ENCODE assay signal across 1 cellular context in the genomic region with DNA sequence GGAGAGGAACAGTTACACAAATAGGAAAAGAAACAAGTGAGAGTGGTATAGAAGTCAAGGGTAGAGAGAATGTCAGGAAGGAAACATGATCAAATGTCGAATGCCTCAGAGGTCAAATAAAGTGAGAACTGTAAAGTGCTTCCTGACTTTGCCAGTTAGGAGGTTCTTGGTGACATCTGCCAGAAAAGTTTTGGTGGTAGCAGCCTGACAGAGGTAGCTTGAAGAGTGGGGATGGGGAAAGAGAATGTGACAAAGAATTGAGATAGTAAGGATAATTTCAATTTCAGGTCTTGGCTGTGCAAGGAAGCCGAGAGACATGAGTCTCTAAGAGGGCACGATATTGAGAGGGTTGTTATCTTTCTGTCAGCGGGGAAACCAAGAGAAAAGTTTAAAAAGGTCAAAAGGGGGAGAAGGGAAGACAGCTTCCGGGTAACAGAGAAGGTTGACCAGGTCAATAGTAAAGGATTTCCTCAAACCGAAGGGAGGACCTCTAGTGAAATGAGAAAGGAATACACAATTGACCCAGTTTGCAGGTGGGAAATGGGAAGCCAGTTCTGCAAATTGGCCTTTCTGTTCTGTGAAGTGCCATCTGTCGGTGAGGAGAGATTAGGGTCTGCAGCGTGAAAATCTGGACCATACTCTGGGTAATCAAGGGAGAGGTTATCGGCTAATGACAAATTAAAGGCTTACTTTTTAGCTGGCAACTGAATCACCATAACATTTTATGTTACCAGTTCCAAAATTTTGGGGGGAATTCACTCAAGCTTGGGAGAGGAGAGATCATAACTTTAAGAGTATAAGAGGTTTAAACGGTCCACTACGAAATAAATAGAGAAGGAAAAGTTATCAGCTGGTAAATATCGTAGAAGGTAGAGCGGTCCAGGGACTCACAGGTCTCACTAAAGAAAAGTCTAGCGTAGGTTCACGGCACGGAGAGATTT.
TF ChIP-seq lines count a peak whose summit lies in the region.

No MANE protein-coding gene starts in this region.

TF ChIP-seq in K562, 482 proteins besides CTCF, POLR2A, EP300 and RAD21 (continued from another document and continues in another):
- TF ChIP-seq RCOR1 (IDR thresholded peaks at IDR 0.05; ENCODE audit: borderline replicate concordance in 1 of 2, low read depth in 2 of 2, low read length in 2 of 2) (peak in 1 of 2 experiments; percentile 91; a peak in 2 of 4 replicates), SREBF2 (CRISPR knock-in tag; IDR thresholded peaks at IDR 0.05) (no peak; the same call in 1 of the 2 replicates), PHF8 (IDR thresholded peaks at IDR 0.05; ENCODE audit: borderline replicate concordance, low read length) (no peak), NRF1 (conservative IDR thresholded peaks at IDR 0.05 in 1 of 2, IDR thresholded peaks at IDR 0.05 in 1 of 2) (no peak), ZFP30 (CRISPR knock-in tag; IDR thresholded peaks at IDR 0.05; ENCODE audit: borderline replicate concordance) (no peak), BRCA1 (IDR thresholded peaks at IDR 0.05) (no peak), BRCA1 (CRISPR knock-in tag; IDR thresholded peaks at IDR 0.05) (no peak), ASH1L (IDR thresholded peaks at IDR 0.05; ENCODE audit: borderline replicate concordance, low read depth, partially characterized antibody) (peak; percentile 13), CC2D1A (IDR thresholded peaks at IDR 0.05) (no peak), TCF7 (IDR thresholded peaks at IDR 0.05; ENCODE audit: borderline replicate concordance) (no peak), ZBTB7A (IDR thresholded peaks at IDR 0.05; ENCODE audit: borderline replicate concordance, control insufficient read depth, low read depth, low read length) (peak; percentile 56; the same call in 1 of the 2 replicates), ELF2 (CRISPR knock-in tag; IDR thresholded peaks at IDR 0.05) (no peak), FOS (IDR thresholded peaks at IDR 0.05; ENCODE audit: extremely low read depth, insufficient read length) (no peak), SRSF7 (optimal IDR thresholded peaks at IDR 0.05; ENCODE audit: low read depth, low read length) (no peak), RNF2 (IDR thresholded peaks at IDR 0.05) (no peak), KLF16 (IDR thresholded peaks at IDR 0.05) (peak; percentile 25; the same call in 1 of the 2 replicates), HOXB6 (CRISPR knock-in tag; IDR thresholded peaks at IDR 0.05; ENCODE audit: borderline replicate concordance) (no peak), BDP1 (IDR thresholded peaks at IDR 0.05; ENCODE audit: insufficient read depth, insufficient read length) (no peak), ZNF239 (CRISPR knock-in tag; IDR thresholded peaks at IDR 0.05) (no peak), ZNF584 (CRISPR knock-in tag; IDR thresholded peaks at IDR 0.05; ENCODE audit: low read depth) (no peak), CHD4 (IDR thresholded peaks at IDR 0.05; ENCODE audit: insufficient read depth, insufficient replicate concordance, low read depth, low read length, poor library complexity, severe bottlenecking) (no peak), KDM5B (IDR thresholded peaks at IDR 0.05; ENCODE audit: insufficient replicate concordance, low read depth, low read length) (peak; percentile 29), ZNF668 (CRISPR knock-in tag; IDR thresholded peaks at IDR 0.05) (0 out of 2 replicates have a peak, but pooled peaks have one; percentile 55), EGR1 (conservative IDR thresholded peaks at IDR 0.05) (no peak), ARNT (IDR thresholded peaks at IDR 0.05) (peak in 1 of 2 experiments; percentile 18; a peak in 1 of 4 replicates), PHTF2 (CRISPR knock-in tag; IDR thresholded peaks at IDR 0.05) (peak; percentile 46; the same call in 1 of the 2 replicates), TRIM28 (IDR thresholded peaks at IDR 0.05) (no peak), ZNF347 (CRISPR knock-in tag; IDR thresholded peaks at IDR 0.05; ENCODE audit: low read depth) (no peak), LEF1 (IDR thresholded peaks at IDR 0.05) (no peak), ESRRA (IDR thresholded peaks at IDR 0.05; ENCODE audit: borderline replicate concordance, low read depth) (peak; percentile 91), HSF4 (CRISPR knock-in tag; IDR thresholded peaks at IDR 0.05; ENCODE audit: borderline replicate concordance) (no peak), ERF (CRISPR knock-in tag; IDR thresholded peaks at IDR 0.05) (no peak), FUS (optimal IDR thresholded peaks at IDR 0.05; ENCODE audit: low read depth, low read length) (no peak), EWSR1 (IDR thresholded peaks at IDR 0.05; ENCODE audit: borderline replicate concordance, low read depth, partially characterized antibody) (no peak), ZSCAN32 (CRISPR knock-in tag; IDR thresholded peaks at IDR 0.05) (no peak), ZNF780A (CRISPR knock-in tag; IDR thresholded peaks at IDR 0.05) (no peak), NEUROD1 (IDR thresholded peaks at IDR 0.05; ENCODE audit: borderline replicate concordance, low read depth, low read length, partially characterized antibody) (no peak)
- TF ChIP-seq, protein P1, sequence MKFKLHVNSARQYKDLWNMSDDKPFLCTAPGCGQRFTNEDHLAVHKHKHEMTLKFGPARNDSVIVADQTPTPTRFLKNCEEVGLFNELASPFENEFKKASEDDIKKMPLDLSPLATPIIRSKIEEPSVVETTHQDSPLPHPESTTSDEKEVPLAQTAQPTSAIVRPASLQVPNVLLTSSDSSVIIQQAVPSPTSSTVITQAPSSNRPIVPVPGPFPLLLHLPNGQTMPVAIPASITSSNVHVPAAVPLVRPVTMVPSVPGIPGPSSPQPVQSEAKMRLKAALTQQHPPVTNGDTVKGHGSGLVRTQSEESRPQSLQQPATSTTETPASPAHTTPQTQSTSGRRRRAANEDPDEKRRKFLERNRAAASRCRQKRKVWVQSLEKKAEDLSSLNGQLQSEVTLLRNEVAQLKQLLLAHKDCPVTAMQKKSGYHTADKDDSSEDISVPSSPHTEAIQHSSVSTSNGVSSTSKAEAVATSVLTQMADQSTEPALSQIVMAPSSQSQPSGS (CRISPR knock-in tag; IDR thresholded peaks at IDR 0.05), result no peak
- TF ChIP-seq, protein P2, sequence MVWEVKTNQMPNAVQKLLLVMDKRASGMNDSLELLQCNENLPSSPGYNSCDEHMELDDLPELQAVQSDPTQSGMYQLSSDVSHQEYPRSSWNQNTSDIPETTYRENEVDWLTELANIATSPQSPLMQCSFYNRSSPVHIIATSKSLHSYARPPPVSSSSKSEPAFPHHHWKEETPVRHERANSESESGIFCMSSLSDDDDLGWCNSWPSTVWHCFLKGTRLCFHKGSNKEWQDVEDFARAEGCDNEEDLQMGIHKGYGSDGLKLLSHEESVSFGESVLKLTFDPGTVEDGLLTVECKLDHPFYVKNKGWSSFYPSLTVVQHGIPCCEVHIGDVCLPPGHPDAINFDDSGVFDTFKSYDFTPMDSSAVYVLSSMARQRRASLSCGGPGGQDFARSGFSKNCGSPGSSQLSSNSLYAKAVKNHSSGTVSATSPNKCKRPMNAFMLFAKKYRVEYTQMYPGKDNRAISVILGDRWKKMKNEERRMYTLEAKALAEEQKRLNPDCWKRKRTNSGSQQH (CRISPR knock-in tag; IDR thresholded peaks at IDR 0.05), result 0 out of 2 replicates have a peak, but pooled peaks have one; percentile 5
- TF ChIP-seq, protein P3, sequence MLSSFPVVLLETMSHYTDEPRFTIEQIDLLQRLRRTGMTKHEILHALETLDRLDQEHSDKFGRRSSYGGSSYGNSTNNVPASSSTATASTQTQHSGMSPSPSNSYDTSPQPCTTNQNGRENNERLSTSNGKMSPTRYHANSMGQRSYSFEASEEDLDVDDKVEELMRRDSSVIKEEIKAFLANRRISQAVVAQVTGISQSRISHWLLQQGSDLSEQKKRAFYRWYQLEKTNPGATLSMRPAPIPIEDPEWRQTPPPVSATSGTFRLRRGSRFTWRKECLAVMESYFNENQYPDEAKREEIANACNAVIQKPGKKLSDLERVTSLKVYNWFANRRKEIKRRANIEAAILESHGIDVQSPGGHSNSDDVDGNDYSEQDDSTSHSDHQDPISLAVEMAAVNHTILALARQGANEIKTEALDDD (IDR thresholded peaks at IDR 0.05), result peak; percentile 94
- TF ChIP-seq, protein P4, sequence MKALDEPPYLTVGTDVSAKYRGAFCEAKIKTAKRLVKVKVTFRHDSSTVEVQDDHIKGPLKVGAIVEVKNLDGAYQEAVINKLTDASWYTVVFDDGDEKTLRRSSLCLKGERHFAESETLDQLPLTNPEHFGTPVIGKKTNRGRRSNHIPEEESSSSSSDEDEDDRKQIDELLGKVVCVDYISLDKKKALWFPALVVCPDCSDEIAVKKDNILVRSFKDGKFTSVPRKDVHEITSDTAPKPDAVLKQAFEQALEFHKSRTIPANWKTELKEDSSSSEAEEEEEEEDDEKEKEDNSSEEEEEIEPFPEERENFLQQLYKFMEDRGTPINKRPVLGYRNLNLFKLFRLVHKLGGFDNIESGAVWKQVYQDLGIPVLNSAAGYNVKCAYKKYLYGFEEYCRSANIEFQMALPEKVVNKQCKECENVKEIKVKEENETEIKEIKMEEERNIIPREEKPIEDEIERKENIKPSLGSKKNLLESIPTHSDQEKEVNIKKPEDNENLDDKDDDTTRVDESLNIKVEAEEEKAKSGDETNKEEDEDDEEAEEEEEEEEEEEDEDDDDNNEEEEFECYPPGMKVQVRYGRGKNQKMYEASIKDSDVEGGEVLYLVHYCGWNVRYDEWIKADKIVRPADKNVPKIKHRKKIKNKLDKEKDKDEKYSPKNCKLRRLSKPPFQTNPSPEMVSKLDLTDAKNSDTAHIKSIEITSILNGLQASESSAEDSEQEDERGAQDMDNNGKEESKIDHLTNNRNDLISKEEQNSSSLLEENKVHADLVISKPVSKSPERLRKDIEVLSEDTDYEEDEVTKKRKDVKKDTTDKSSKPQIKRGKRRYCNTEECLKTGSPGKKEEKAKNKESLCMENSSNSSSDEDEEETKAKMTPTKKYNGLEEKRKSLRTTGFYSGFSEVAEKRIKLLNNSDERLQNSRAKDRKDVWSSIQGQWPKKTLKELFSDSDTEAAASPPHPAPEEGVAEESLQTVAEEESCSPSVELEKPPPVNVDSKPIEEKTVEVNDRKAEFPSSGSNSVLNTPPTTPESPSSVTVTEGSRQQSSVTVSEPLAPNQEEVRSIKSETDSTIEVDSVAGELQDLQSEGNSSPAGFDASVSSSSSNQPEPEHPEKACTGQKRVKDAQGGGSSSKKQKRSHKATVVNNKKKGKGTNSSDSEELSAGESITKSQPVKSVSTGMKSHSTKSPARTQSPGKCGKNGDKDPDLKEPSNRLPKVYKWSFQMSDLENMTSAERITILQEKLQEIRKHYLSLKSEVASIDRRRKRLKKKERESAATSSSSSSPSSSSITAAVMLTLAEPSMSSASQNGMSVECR (CRISPR knock-in tag; IDR thresholded peaks at IDR 0.05), result no peak
- TF ChIP-seq, protein P5, sequence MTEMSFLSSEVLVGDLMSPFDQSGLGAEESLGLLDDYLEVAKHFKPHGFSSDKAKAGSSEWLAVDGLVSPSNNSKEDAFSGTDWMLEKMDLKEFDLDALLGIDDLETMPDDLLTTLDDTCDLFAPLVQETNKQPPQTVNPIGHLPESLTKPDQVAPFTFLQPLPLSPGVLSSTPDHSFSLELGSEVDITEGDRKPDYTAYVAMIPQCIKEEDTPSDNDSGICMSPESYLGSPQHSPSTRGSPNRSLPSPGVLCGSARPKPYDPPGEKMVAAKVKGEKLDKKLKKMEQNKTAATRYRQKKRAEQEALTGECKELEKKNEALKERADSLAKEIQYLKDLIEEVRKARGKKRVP (CRISPR knock-in tag; IDR thresholded peaks at IDR 0.05), result 0 out of 2 replicates have a peak, but pooled peaks have one; percentile 6
- TF ChIP-seq, protein P6, sequence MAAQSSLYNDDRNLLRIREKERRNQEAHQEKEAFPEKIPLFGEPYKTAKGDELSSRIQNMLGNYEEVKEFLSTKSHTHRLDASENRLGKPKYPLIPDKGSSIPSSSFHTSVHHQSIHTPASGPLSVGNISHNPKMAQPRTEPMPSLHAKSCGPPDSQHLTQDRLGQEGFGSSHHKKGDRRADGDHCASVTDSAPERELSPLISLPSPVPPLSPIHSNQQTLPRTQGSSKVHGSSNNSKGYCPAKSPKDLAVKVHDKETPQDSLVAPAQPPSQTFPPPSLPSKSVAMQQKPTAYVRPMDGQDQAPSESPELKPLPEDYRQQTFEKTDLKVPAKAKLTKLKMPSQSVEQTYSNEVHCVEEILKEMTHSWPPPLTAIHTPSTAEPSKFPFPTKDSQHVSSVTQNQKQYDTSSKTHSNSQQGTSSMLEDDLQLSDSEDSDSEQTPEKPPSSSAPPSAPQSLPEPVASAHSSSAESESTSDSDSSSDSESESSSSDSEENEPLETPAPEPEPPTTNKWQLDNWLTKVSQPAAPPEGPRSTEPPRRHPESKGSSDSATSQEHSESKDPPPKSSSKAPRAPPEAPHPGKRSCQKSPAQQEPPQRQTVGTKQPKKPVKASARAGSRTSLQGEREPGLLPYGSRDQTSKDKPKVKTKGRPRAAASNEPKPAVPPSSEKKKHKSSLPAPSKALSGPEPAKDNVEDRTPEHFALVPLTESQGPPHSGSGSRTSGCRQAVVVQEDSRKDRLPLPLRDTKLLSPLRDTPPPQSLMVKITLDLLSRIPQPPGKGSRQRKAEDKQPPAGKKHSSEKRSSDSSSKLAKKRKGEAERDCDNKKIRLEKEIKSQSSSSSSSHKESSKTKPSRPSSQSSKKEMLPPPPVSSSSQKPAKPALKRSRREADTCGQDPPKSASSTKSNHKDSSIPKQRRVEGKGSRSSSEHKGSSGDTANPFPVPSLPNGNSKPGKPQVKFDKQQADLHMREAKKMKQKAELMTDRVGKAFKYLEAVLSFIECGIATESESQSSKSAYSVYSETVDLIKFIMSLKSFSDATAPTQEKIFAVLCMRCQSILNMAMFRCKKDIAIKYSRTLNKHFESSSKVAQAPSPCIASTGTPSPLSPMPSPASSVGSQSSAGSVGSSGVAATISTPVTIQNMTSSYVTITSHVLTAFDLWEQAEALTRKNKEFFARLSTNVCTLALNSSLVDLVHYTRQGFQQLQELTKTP (IDR thresholded peaks at IDR 0.05; ENCODE audit: low read depth in 1 of 2, partially characterized antibody in 2 of 2), result peak in 1 of 2 experiments; percentile 11
- TF ChIP-seq, protein P7, sequence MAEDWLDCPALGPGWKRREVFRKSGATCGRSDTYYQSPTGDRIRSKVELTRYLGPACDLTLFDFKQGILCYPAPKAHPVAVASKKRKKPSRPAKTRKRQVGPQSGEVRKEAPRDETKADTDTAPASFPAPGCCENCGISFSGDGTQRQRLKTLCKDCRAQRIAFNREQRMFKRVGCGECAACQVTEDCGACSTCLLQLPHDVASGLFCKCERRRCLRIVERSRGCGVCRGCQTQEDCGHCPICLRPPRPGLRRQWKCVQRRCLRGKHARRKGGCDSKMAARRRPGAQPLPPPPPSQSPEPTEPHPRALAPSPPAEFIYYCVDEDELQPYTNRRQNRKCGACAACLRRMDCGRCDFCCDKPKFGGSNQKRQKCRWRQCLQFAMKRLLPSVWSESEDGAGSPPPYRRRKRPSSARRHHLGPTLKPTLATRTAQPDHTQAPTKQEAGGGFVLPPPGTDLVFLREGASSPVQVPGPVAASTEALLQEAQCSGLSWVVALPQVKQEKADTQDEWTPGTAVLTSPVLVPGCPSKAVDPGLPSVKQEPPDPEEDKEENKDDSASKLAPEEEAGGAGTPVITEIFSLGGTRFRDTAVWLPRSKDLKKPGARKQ (CRISPR knock-in tag; IDR thresholded peaks at IDR 0.05), result no peak
- TF ChIP-seq, protein P8, sequence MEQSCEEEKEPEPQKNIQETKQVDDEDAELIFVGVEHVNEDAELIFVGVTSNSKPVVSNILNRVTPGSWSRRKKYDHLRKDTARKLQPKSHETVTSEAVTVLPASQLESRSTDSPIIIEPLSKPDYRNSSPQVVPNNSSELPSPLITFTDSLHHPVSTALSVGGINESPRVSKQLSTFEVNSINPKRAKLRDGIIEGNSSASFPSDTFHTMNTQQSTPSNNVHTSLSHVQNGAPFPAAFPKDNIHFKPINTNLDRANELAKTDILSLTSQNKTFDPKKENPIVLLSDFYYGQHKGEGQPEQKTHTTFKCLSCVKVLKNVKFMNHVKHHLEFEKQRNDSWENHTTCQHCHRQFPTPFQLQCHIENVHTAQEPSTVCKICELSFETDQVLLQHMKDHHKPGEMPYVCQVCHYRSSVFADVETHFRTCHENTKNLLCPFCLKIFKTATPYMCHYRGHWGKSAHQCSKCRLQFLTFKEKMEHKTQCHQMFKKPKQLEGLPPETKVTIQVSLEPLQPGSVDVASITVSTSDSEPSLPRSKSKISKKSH (CRISPR knock-in tag; IDR thresholded peaks at IDR 0.05), result no peak
